16 cellular contexts compared by ENCODE assay signal in the genomic region with DNA sequence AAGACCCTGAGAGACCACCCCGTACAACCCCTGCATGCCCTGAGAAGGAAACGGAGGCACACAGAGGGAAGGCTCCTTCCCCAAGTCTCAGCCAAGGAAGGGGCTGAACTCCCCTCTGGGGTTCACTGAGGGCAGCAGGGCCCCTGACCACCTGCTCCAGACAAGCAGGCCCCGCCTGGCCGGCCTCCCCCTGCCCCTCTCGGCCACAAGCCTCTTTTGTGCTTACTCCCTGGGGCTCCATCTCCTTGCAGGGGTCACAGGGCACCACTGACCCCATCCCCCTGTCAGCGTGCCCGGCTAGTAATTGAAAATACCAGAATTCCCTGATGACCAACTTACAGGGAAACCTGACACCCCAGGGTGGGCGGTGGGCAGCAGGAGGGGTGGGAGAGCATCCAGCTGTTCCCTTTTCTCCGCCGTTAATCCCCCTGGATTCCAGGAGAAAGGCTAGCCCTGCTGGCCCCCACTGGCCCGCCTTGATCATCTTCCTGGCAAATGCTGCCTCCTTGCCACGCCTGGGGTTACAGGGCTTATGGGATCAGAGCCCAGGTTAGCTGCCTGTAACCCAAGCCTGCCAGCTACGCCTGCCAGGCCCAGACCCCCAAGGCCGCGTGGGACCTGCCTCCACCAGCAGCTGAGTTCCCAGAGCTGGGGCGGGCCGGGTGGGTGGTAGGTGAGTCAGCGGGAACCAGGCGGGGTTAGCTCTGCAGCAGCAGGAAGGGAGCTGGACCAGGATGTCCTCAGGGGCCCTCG.
A peak's percentile ranks its signal among the peaks of the same experiment; 100 is the strongest.
DNase-seq lines count a peak whose midpoint lies in the region; ATAC-seq, FAIRE-seq and TF ChIP-seq lines count a peak whose summit lies in the region.
"Had no signal": no experiment of that assay in that cellular context is flagged by ENCODE, and none has a peak within 500 bp of the region (broad histone marks: within the 10 kb centered on the region; RNA-seq: fewer than 3 reads in every experiment).

No MANE protein-coding gene starts in this region.

- CTCF ChIA-PET in activated naive CD4-positive, alpha-beta T cell treated with anti-CD3 and anti-CD28 coated beads, Interleukin-2, amount 10 ng/mL, durations not matched to agents 7 days and 5 days (lab: Charles Lee): interaction anchor here (0.6 kb wide), 1 partner anchor 9 kb away, joined by 3 read pairs; no protein-coding TSS in a partner anchor

- 67% methylated on average over 5 of the region's 20 CpGs; no CpG with 5 or more reads in 1 of the 2 donors for WGBS in gastroesophageal sphincter (ENCODE audit: low coverage in 1 of 2), 2 donors

- H3K27ac ChIP-seq in astrocyte (ENCODE audit: low read depth, low read length) (peak overlapping the region; percentile 20), gastroesophageal sphincter (no peak overlapping the region)
- H3K27ac ChIP-seq: 22Rv1 had no signal

- H3K27me3 ChIP-seq in astrocyte (ENCODE audit: insufficient read depth, low read length) (no peaks in the 10 kb centered on the region), gastroesophageal sphincter (peaks cover 36% of the 10 kb centered on the region)

- no peak for FAIRE-seq in astrocyte (lab: Jason Lieb, UNC)
- FAIRE-seq: endometrium had no signal

- peaks cover 1% of the 10 kb centered on the region for H3K36me3 Mint-ChIP-seq in astrocyte (ENCODE audit: low read depth, unreplicated experiment)
- H3K36me3 Mint-ChIP-seq in activated naive CD4-positive, alpha-beta T cell treated with anti-CD3 and anti-CD28 coated beads, Interleukin-2, amount 10 ng/mL, durations not matched to agents 7 days and 5 days: no peaks in the 10 kb centered on the region
- H3K36me3 Mint-ChIP-seq: activated naive CD8-positive, alpha-beta T cell treated with anti-CD3 and anti-CD28 coated beads, Interleukin-2, amount 10 ng/mL, durations not matched to agents 7 days and 5 days had no signal

- H3K4me2 ChIP-seq in astrocyte (ENCODE audit: low read length): peak overlapping the region; percentile 36

- H3K4me1 Mint-ChIP-seq in astrocyte (ENCODE audit: low read depth, unreplicated experiment): peaks cover 3% of the 10 kb centered on the region
- no peaks in the 10 kb centered on the region for H3K4me1 Mint-ChIP-seq in activated naive CD4-positive, alpha-beta T cell treated with anti-CD3 and anti-CD28 coated beads, Interleukin-2, amount 10 ng/mL, durations not matched to agents 7 days and 5 days
- H3K4me1 Mint-ChIP-seq: activated naive CD8-positive, alpha-beta T cell treated with anti-CD3 and anti-CD28 coated beads, Interleukin-2, amount 10 ng/mL, durations not matched to agents 7 days and 5 days had no signal

- H3K36me3 ChIP-seq in astrocyte (ENCODE audit: insufficient read depth, low read length) (peaks cover 10% of the 10 kb centered on the region), gastroesophageal sphincter (no peaks in the 10 kb centered on the region)

- DNase-seq in DMS 273 (lab: John Stamatoyannopoulos, UW; ENCODE audit: unreplicated experiment) (peak; percentile 60), DMS 273 treated with DMSO at 0.1 percent for 48 hours (lab: John Stamatoyannopoulos, UW) (no peak), astrocyte (ENCODE audit: low read depth) (peak; percentile 74), sciatic nerve (ENCODE audit: low spot score) (no peak), NCI-H2196 (lab: John Stamatoyannopoulos, UW; ENCODE audit: unreplicated experiment) (no peak)
- DNase-seq in stimulated activated CD4-positive, alpha-beta T cell treated with anti-CD3 and anti-CD28 coated beads, Interleukin-4, amount 100 ng/mL, for 4 hours: no peak
- DNase-seq in activated naive CD4-positive, alpha-beta T cell treated with anti-CD3 and anti-CD28 coated beads, Interleukin-2, amount 10 ng/mL, durations not matched to agents 7 days and 5 days: no peak
- DNase-seq: activated CD8-positive, alpha-beta memory T cell treated with anti-CD3 and anti-CD28 coated beads for 24 hours; activated naive CD8-positive, alpha-beta T cell treated with anti-CD3 and anti-CD28 coated beads, Interleukin-2, amount 10 ng/mL, durations not matched to agents 7 days and 5 days; DMS53; occipital lobe; stimulated activated CD4-positive, alpha-beta T cell treated with anti-CD3 and anti-CD28 coated beads, Interleukin-4, amount 100 ng/mL, for 24 hours had no signal

- no peaks in the 10 kb centered on the region for H3K9me3 Mint-ChIP-seq in astrocyte (ENCODE audit: unreplicated experiment)
- no peaks in the 10 kb centered on the region for H3K9me3 Mint-ChIP-seq in activated naive CD4-positive, alpha-beta T cell treated with anti-CD3 and anti-CD28 coated beads, Interleukin-2, amount 10 ng/mL, durations not matched to agents 7 days and 5 days
- H3K9me3 Mint-ChIP-seq: activated naive CD8-positive, alpha-beta T cell treated with anti-CD3 and anti-CD28 coated beads, Interleukin-2, amount 10 ng/mL, durations not matched to agents 7 days and 5 days; T-helper 1 cell treated with Interleukin-12 subunit alpha and Interleukin-12 subunit beta and Interleukin-4 antibody, amounts not matched to agents 30 μg/mL and 1 μg/mL, for 36 hours had no signal

- H3K4me1 ChIP-seq in astrocyte (ENCODE audit: insufficient read depth, low read length): peaks cover 28% of the 10 kb centered on the region
- H3K4me1 ChIP-seq in gastroesophageal sphincter: no peaks in the 10 kb centered on the region

- no peak for TF ChIP-seq EP300 in gastroesophageal sphincter (IDR thresholded peaks at IDR 0.05)

- H3K9me3 ChIP-seq in astrocyte (ENCODE audit: insufficient read depth, low read depth, low read length) (no peaks in the 10 kb centered on the region), gastroesophageal sphincter (no peaks in the 10 kb centered on the region)

- no peak overlapping the region for H3K27ac Mint-ChIP-seq in astrocyte (ENCODE audit: unreplicated experiment)
- no peak overlapping the region for H3K27ac Mint-ChIP-seq in activated naive CD4-positive, alpha-beta T cell treated with anti-CD3 and anti-CD28 coated beads, Interleukin-2, amount 10 ng/mL, durations not matched to agents 7 days and 5 days
- H3K27ac Mint-ChIP-seq: activated naive CD8-positive, alpha-beta T cell treated with anti-CD3 and anti-CD28 coated beads, Interleukin-2, amount 10 ng/mL, durations not matched to agents 7 days and 5 days; T-helper 1 cell treated with Interleukin-12 subunit alpha and Interleukin-12 subunit beta and Interleukin-4 antibody, amounts not matched to agents 30 μg/mL and 1 μg/mL, for 36 hours had no signal

- no peaks in the 10 kb centered on the region for H3K79me2 ChIP-seq in astrocyte (ENCODE audit: insufficient read depth, low read length)

- no peak for TF ChIP-seq POLR2A in gastroesophageal sphincter (IDR thresholded peaks at IDR 0.05)

- TF ChIP-seq CTCF in astrocyte (IDR thresholded peaks at IDR 0.05; ENCODE audit: insufficient read depth, low read depth, low read length) (no peak), gastroesophageal sphincter (IDR thresholded peaks at IDR 0.05) (no peak)

- H3K4me3 ChIP-seq in astrocyte (ENCODE audit: insufficient read depth, low read depth, low read length) (no peak overlapping the region), gastroesophageal sphincter (no peak overlapping the region)

- no peak overlapping the region for H2AFZ ChIP-seq in astrocyte (ENCODE audit: low read depth, low read length)

- peak overlapping the region; percentile 55 for H3K9ac ChIP-seq in astrocyte (ENCODE audit: low read length)

- H4K20me1 ChIP-seq in astrocyte (ENCODE audit: insufficient read depth, low read length): peaks cover 6% of the 10 kb centered on the region

- peaks cover 28% of the 10 kb centered on the region for H3K27me3 Mint-ChIP-seq in astrocyte (ENCODE audit: low read depth, unreplicated experiment)
- H3K27me3 Mint-ChIP-seq in activated naive CD4-positive, alpha-beta T cell treated with anti-CD3 and anti-CD28 coated beads, Interleukin-2, amount 10 ng/mL, durations not matched to agents 7 days and 5 days: peaks cover 7% of the 10 kb centered on the region
- H3K27me3 Mint-ChIP-seq: activated naive CD8-positive, alpha-beta T cell treated with anti-CD3 and anti-CD28 coated beads, Interleukin-2, amount 10 ng/mL, durations not matched to agents 7 days and 5 days had no signal

- no peak overlapping the region for H3K4me3 Mint-ChIP-seq in astrocyte (ENCODE audit: unreplicated experiment)
- no peak overlapping the region for H3K4me3 Mint-ChIP-seq in activated naive CD4-positive, alpha-beta T cell treated with anti-CD3 and anti-CD28 coated beads, Interleukin-2, amount 10 ng/mL, durations not matched to agents 7 days and 5 days
- H3K4me3 Mint-ChIP-seq: activated naive CD8-positive, alpha-beta T cell treated with anti-CD3 and anti-CD28 coated beads, Interleukin-2, amount 10 ng/mL, durations not matched to agents 7 days and 5 days; T-helper 1 cell treated with Interleukin-12 subunit alpha and Interleukin-12 subunit beta and Interleukin-4 antibody, amounts not matched to agents 30 μg/mL and 1 μg/mL, for 36 hours had no signal

- ATAC-seq in gastroesophageal sphincter (peak; percentile 62), sciatic nerve (peak; percentile 58)

- intact Hi-C loops in sciatic nerve (cut with DNase I): no loop called here

Comparison
In these comparisons a context has a peak if more than half of its experiments do, and no peak if none do; other contexts are left out.
1. DNase-seq: peak in DMS 273 (single experiment) and astrocyte (single experiment); none in DMS 273 treated with DMSO at 0.1 percent for 48 hours (single experiment), sciatic nerve (single experiment), stimulated activated CD4-positive, alpha-beta T cell treated with anti-CD3 and anti-CD28 coated beads, Interleukin-4, amount 100 ng/mL, for 4 hours (0 of 2), NCI-H2196 (single experiment) and activated naive CD4-positive, alpha-beta T cell treated with anti-CD3 and anti-CD28 coated beads, Interleukin-2, amount 10 ng/mL, durations not matched to agents 7 days and 5 days (single experiment).